ENCODE assay signal across 8 cellular contexts in the genomic region with DNA sequence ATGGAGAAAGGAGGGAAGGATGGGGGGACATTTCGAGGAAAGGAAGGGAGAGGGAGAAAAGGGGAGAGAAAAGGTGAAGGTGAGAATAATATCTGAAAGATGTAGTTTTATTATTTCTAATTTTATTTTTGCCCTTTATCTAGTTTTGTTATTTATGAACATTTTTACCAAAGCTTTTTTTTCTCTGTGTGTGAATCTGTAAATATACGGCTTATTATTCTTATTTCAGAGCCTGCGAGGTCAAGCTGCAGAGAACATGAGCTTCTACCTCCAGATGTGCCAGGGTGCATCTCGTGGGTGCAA. TPM values are rescaled to one million over a fixed set of nuclear protein-coding genes. Genes with fewer than 3 reads are reported as not detected.
DNase-seq lines count a peak whose midpoint lies in the region; ATAC-seq lines count a peak whose summit lies in the region.

No MANE protein-coding gene starts in this region.

- peak overlapping the region; percentile 89 for H3K4me3 Mint-ChIP-seq in activated naive CD8-positive, alpha-beta T cell treated with anti-CD3 and anti-CD28 coated beads, Interleukin-2, amount 10 ng/mL, durations not matched to agents 7 days and 5 days

- H3K9me3 ChIP-seq in HUES6 (ENCODE audit: control insufficient read depth, insufficient read depth, low read depth, low read length) (no peaks in the 10 kb centered on the region), iPS-18c (ENCODE audit: control insufficient read depth, insufficient read depth, low read length) (no peaks in the 10 kb centered on the region)

- ATAC-seq in activated naive CD8-positive, alpha-beta T cell treated with anti-CD3 and anti-CD28 coated beads, Interleukin-2, amount 10 ng/mL, durations not matched to agents 7 days and 5 days (ENCODE audit: low read depth), result no peak
- ATAC-seq in GM18867 (IDR thresholded peaks at IDR 0.05; ENCODE audit: unreplicated experiment), result no peak
- no peak for ATAC-seq in activated CD4-positive, CD25-positive, alpha-beta regulatory T cell treated with anti-CD3 and anti-CD28 coated beads, Interleukin-2, amount 50 U/mL, for 24 hours

- peaks cover 61% of the 10 kb centered on the region for H3K27me3 ChIP-seq in HUES6 (ENCODE audit: control insufficient read depth, insufficient read depth, low read length)

- no peaks in the 10 kb centered on the region for H3K9me3 Mint-ChIP-seq in activated naive CD8-positive, alpha-beta T cell treated with anti-CD3 and anti-CD28 coated beads, Interleukin-2, amount 10 ng/mL, durations not matched to agents 7 days and 5 days

- H3K36me3 Mint-ChIP-seq in activated naive CD8-positive, alpha-beta T cell treated with anti-CD3 and anti-CD28 coated beads, Interleukin-2, amount 10 ng/mL, durations not matched to agents 7 days and 5 days, result no peaks in the 10 kb centered on the region

- POLR2A ChIA-PET in activated naive CD8-positive, alpha-beta T cell treated with anti-CD3 and anti-CD28 coated beads, Interleukin-2, amount 10 ng/mL, durations not matched to agents 7 days and 5 days (lab: Charles Lee), result no interaction called here

- H3K4me3 ChIP-seq in HUES6 (ENCODE audit: low read depth, low read length), result peak overlapping the region; percentile 55
- peak overlapping the region; percentile 44; the same call in 1 of the 2 replicates for H3K4me3 ChIP-seq in iPS-18c (ENCODE audit: insufficient read depth, low read depth, low read length)
- H3K4me3 ChIP-seq in skin epidermis, result peak overlapping the region in 6 of 7 experiments; percentile 31 to 51 (median 38)

- peaks cover 32% of the 10 kb centered on the region for H3K4me1 Mint-ChIP-seq in activated naive CD8-positive, alpha-beta T cell treated with anti-CD3 and anti-CD28 coated beads, Interleukin-2, amount 10 ng/mL, durations not matched to agents 7 days and 5 days

- H3K27ac ChIP-seq in HUES6 (ENCODE audit: low read depth, low read length), result no peak overlapping the region
- H3K27ac ChIP-seq in skin epidermis, result peak overlapping the region in 15 of 21 experiments; percentile 39 to 90 (median 73)

- H3K36me3 ChIP-seq in HUES6 (ENCODE audit: control insufficient read depth, insufficient read depth, low read length), result no peaks in the 10 kb centered on the region

- no peak overlapping the region for H3K27ac Mint-ChIP-seq in activated naive CD8-positive, alpha-beta T cell treated with anti-CD3 and anti-CD28 coated beads, Interleukin-2, amount 10 ng/mL, durations not matched to agents 7 days and 5 days

- H3K4me1 ChIP-seq in HUES6 (ENCODE audit: control insufficient read depth, insufficient read depth, low read length), result peaks cover 27% of the 10 kb centered on the region

- no peak for DNase-seq in activated naive CD8-positive, alpha-beta T cell treated with anti-CD3 and anti-CD28 coated beads, Interleukin-2, amount 10 ng/mL, durations not matched to agents 7 days and 5 days
- DNase-seq in GDM1 (lab: John Stamatoyannopoulos, UW) (no peak), NCI-H2196 (lab: John Stamatoyannopoulos, UW; ENCODE audit: unreplicated experiment) (no peak)

- peaks cover 56% of the 10 kb centered on the region for H3K27me3 Mint-ChIP-seq in activated naive CD8-positive, alpha-beta T cell treated with anti-CD3 and anti-CD28 coated beads, Interleukin-2, amount 10 ng/mL, durations not matched to agents 7 days and 5 days

- no peak overlapping the region for H3K9ac ChIP-seq in HUES6 (ENCODE audit: low read length)

RNA-seq across cellular contexts. Expression of a gene that starts 35.0 kb away (rescaled TPM):
- 1,000 to 10,000 TPM; 2,013 to 2,035 TPM for total RNA-seq in activated naive CD8-positive, alpha-beta T cell treated with anti-CD3 and anti-CD28 coated beads, Interleukin-2, amount 10 ng/mL, durations not matched to agents 7 days and 5 days
